8 cellular contexts compared by ENCODE assay signal in genomic region chr6:30515967-30516753, GRCh38. TPM values are rescaled to one million over a fixed set of nuclear protein-coding genes. Genes with fewer than 3 reads are reported as not detected.
DNase-seq lines count a peak whose midpoint lies in the region; ATAC-seq and TF ChIP-seq lines count a peak whose summit lies in the region.

No MANE protein-coding gene starts in this region.

- peak overlapping the region; percentile 83 for H3K4me3 Mint-ChIP-seq in CD8-positive, alpha-beta T cell
- peak overlapping the region; percentile 94 for H3K4me3 Mint-ChIP-seq in natural killer cell treated with Interleukin-12 subunit alpha and Interleukin-12 subunit beta and Interleukin-15 and Interleukin-18, amount 100 ng/mL, for 72 hours

- peak overlapping the region; percentile 82 for H3K27ac ChIP-seq in CD8-positive, alpha-beta T cell (ENCODE audit: low read depth, low read length)

- POLR2A ChIA-PET in CD8-positive, alpha-beta T cell (lab: Charles Lee) = interaction anchor here (0.8 to 14.9 kb wide), 13 partner anchors 14 to 204 kb away, joined by 3 to 359 read pairs (median 4); partner anchors contain the start of genes ABCF1, GNL1, MDC1 and MRPS18B

- H3K27ac Mint-ChIP-seq in CD8-positive, alpha-beta T cell = peak overlapping the region; percentile 99
- peak overlapping the region; percentile 97 to 99 for H3K27ac Mint-ChIP-seq in natural killer cell treated with Interleukin-12 subunit alpha and Interleukin-12 subunit beta and Interleukin-15 and Interleukin-18, amount 100 ng/mL, for 72 hours

- peaks cover 61% of the 10 kb centered on the region for H3K4me1 ChIP-seq in CD8-positive, alpha-beta T cell (ENCODE audit: insufficient read depth, low read length)

- H3K9me3 Mint-ChIP-seq in CD8-positive, alpha-beta T cell = peaks cover 8% of the 10 kb centered on the region
- no peaks in the 10 kb centered on the region for H3K9me3 Mint-ChIP-seq in natural killer cell treated with Interleukin-12 subunit alpha and Interleukin-12 subunit beta and Interleukin-15 and Interleukin-18, amount 100 ng/mL, for 72 hours

- CTCF ChIA-PET in CD8-positive, alpha-beta T cell (lab: Charles Lee) = interaction anchor here (0.6 to 4.4 kb wide), 6 partner anchors 16 to 215 kb away, joined by 3 to 34 read pairs (median 7); no protein-coding TSS in a partner anchor

- H3K27me3 ChIP-seq in CD8-positive, alpha-beta T cell (ENCODE audit: insufficient read depth, low read length) = no peaks in the 10 kb centered on the region

- TF ChIP-seq CTCF in CD8-positive, alpha-beta T cell (IDR thresholded peaks at IDR 0.05) = no peak
- no peak for TF ChIP-seq CTCF in fibroblast of villous mesenchyme (IDR thresholded peaks at IDR 0.05; ENCODE audit: insufficient read depth, low read depth, low read length)

- H3K4me3 ChIP-seq in CD8-positive, alpha-beta T cell (ENCODE audit: low read depth, low read length) = peak overlapping the region; percentile 36
- H3K4me3 ChIP-seq in fibroblast of villous mesenchyme (ENCODE audit: low read depth, low read length) = peak overlapping the region; percentile 62

- no peaks in the 10 kb centered on the region for H3K9me3 ChIP-seq in CD8-positive, alpha-beta T cell (ENCODE audit: low read length)

- H3K36me3 Mint-ChIP-seq in CD8-positive, alpha-beta T cell = peaks cover 8% of the 10 kb centered on the region
- H3K36me3 Mint-ChIP-seq in natural killer cell treated with Interleukin-12 subunit alpha and Interleukin-12 subunit beta and Interleukin-15 and Interleukin-18, amount 100 ng/mL, for 72 hours = no peaks in the 10 kb centered on the region

- peak; percentile 77 to 95 (median 86) for DNase-seq in CD8-positive, alpha-beta T cell
- peak; percentile 87 for DNase-seq in HS-5 (ENCODE audit: low read depth)
- DNase-seq in SIG-M5 (lab: John Stamatoyannopoulos, UW) = peak; percentile 99
- peak; percentile 87 for DNase-seq in activated gamma-delta T cell treated with anti-CD3 and anti-CD28 coated beads, Interleukin-2, amount 50 U/mL, for 16 hours (ENCODE audit: low read depth)
- DNase-seq in fibroblast of villous mesenchyme (ENCODE audit: low read depth) = peak; percentile 96
- DNase-seq in natural killer cell treated with Interleukin-12 subunit alpha and Interleukin-12 subunit beta and Interleukin-15 and Interleukin-18, amount 100 ng/mL, for 72 hours (ENCODE audit: low spot score) = peak; percentile 95
- peak; percentile 94 for DNase-seq in stimulated activated naive CD4-positive, alpha-beta T cell treated with Interleukin-2 at 50 U/mL for 16 hours (lab: John Stamatoyannopoulos, UW)

- intact Hi-C loops in CD8-positive, alpha-beta T cell (cut with DNase I, micrococcal nuclease) = loop anchor here (1.0 kb wide), 5 partner anchors 16 to 101 kb away; partner anchors contain the start of genes GNL1 (in 2 of the 2), HLA-E (in 2 of the 2), MRPS18B (in 1 of the 2) and PPP1R10 (in 1 of the 2)

- H3K4me1 Mint-ChIP-seq in CD8-positive, alpha-beta T cell (ENCODE audit: low read depth) = peaks cover 63% of the 10 kb centered on the region
- peaks cover 39 to 43% of the 10 kb centered on the region in 2 donors for H3K4me1 Mint-ChIP-seq in natural killer cell treated with Interleukin-12 subunit alpha and Interleukin-12 subunit beta and Interleukin-15 and Interleukin-18, amount 100 ng/mL, for 72 hours (ENCODE audit: low read depth in 2 of 2)

- peak; percentile 83 for ATAC-seq in CD8-positive, alpha-beta T cell
- peak; percentile 73 for ATAC-seq in GM19455 (IDR thresholded peaks at IDR 0.05; ENCODE audit: unreplicated experiment)
- ATAC-seq in natural killer cell treated with Interleukin-12 subunit alpha and Interleukin-12 subunit beta and Interleukin-15 and Interleukin-18, amount 100 ng/mL, for 72 hours = peak; percentile 94

- H3K27me3 Mint-ChIP-seq in CD8-positive, alpha-beta T cell (ENCODE audit: low read depth) = no peaks in the 10 kb centered on the region
- H3K27me3 Mint-ChIP-seq in natural killer cell treated with Interleukin-12 subunit alpha and Interleukin-12 subunit beta and Interleukin-15 and Interleukin-18, amount 100 ng/mL, for 72 hours = no peaks in the 10 kb centered on the region

- H3K36me3 ChIP-seq in CD8-positive, alpha-beta T cell (ENCODE audit: insufficient read depth, low read length) = no peaks in the 10 kb centered on the region

RNA-seq across cellular contexts. Expression of gene HLA-E, which starts 26.9 kb away (rescaled TPM):
- 1,000 to 10,000 TPM; 1,266 to 1,281 TPM for total RNA-seq in CD8-positive, alpha-beta T cell
- total RNA-seq in fibroblast of villous mesenchyme = 165 and 183 TPM in 2 replicates
- total RNA-seq in natural killer cell treated with Interleukin-12 subunit alpha and Interleukin-12 subunit beta and Interleukin-15 and Interleukin-18, amount 100 ng/mL, for 72 hours = 100 to 1,000 TPM; 355 to 567 TPM

RNA-seq across cellular contexts. Expression of gene GNL1, which starts 40.1 kb away (rescaled TPM):
- total RNA-seq in CD8-positive, alpha-beta T cell = 100 to 1,000 TPM; 148 to 159 TPM
- total RNA-seq in fibroblast of villous mesenchyme = 50.3 and 52.7 TPM in 2 replicates
- 10 to 100 TPM; 59.8 to 70.5 TPM for total RNA-seq in natural killer cell treated with Interleukin-12 subunit alpha and Interleukin-12 subunit beta and Interleukin-15 and Interleukin-18, amount 100 ng/mL, for 72 hours

RNA-seq across cellular contexts. Expression of gene PRR3, which starts 40.9 kb away (rescaled TPM):
- total RNA-seq in CD8-positive, alpha-beta T cell = 10 to 100 TPM; 11.3 to 13.3 TPM
- total RNA-seq in fibroblast of villous mesenchyme = 5.8 and 6.0 TPM in 2 replicates
- 10 to 100 TPM; 13.0 to 23.8 TPM for total RNA-seq in natural killer cell treated with Interleukin-12 subunit alpha and Interleukin-12 subunit beta and Interleukin-15 and Interleukin-18, amount 100 ng/mL, for 72 hours

RNA-seq across cellular contexts. Expression of gene ABCF1, which starts 55.1 kb away (rescaled TPM):
- total RNA-seq in CD8-positive, alpha-beta T cell = 100 to 1,000 TPM; 121 to 130 TPM
- 30.9 and 37.6 TPM in 2 replicates for total RNA-seq in fibroblast of villous mesenchyme
- 100 to 1,000 TPM in 1 of 2 donors, 10 to 100 TPM in 1; 94.8 to 122 TPM for total RNA-seq in natural killer cell treated with Interleukin-12 subunit alpha and Interleukin-12 subunit beta and Interleukin-15 and Interleukin-18, amount 100 ng/mL, for 72 hours

Comparison
In these comparisons a context has a peak if more than half of its experiments do, and no peak if none do; other contexts are left out.
1. Peak in every context shown above with its lines: DNase-seq, ATAC-seq, H3K4me3 ChIP-seq and H3K27ac ChIP-seq.